Comparison of ENCODE assay signal across 20 cellular contexts in genomic region chr7:131306777-131307176, GRCh38. TPM values are rescaled to one million over a fixed set of nuclear protein-coding genes. Genes with fewer than 3 reads are reported as not detected.
DNase-seq lines count a peak whose midpoint lies in the region; ATAC-seq, FAIRE-seq and TF ChIP-seq lines count a peak whose summit lies in the region.
"Had no signal": no experiment of that assay in that cellular context is flagged by ENCODE, and none has a peak within 500 bp of the region (broad histone marks: within the 10 kb centered on the region; RNA-seq: fewer than 3 reads in every experiment).

No MANE protein-coding gene starts in this region.

- no peak overlapping the region for H3K4me2 ChIP-seq in A549
- H3K4me2 ChIP-seq: BLaER1 treated with 17β-estradiol and CSF1 and Interleukin-3, amounts not matched to agents 10 nM and 100 nM had no signal

- TF ChIP-seq POLR2A in A549 (IDR thresholded peaks at IDR 0.05; ENCODE audit: low read length) (no peak), esophagus muscularis mucosa (IDR thresholded peaks at IDR 0.05; ENCODE audit: low read depth) (no peak)

- no peak for TF ChIP-seq EP300 in A549 (IDR thresholded peaks at IDR 0.05)
- no peak for TF ChIP-seq EP300 in esophagus muscularis mucosa (IDR thresholded peaks at IDR 0.05)

- CTCF ChIA-PET in A549 (lab: Yijun Ruan, JAX) (no interaction called here), HEK293 (lab: Yijun Ruan, JAX) (no interaction called here)

- H3K4me1 ChIP-seq in A549 (peaks cover 14% of the 10 kb centered on the region; the same call in 2 of the 3 replicates), HEK293 (ENCODE audit: control insufficient read depth, insufficient read depth, low read length) (no peaks in the 10 kb centered on the region), esophagus muscularis mucosa (peaks cover 0 to 7% (median 6%) of the 10 kb centered on the region in 4 donors)
- H3K4me1 ChIP-seq: BLaER1 treated with 17β-estradiol and CSF1 and Interleukin-3, amounts not matched to agents 10 nM and 100 nM; Caco-2 had no signal

- ATAC-seq in A549 (no peak), GM19324 (IDR thresholded peaks at IDR 0.05; ENCODE audit: low FRiP score, unreplicated experiment) (no peak)
- ATAC-seq: CD8-positive, alpha-beta T cell had no signal

- TF ChIP-seq CTCF in A549 (IDR thresholded peaks at IDR 0.05) (no peak), HEK293 (tag by site-specific recombination; IDR thresholded peaks at IDR 0.05) (no peak), esophagus muscularis mucosa (IDR thresholded peaks at IDR 0.05) (no peak)

- H3K36me3 ChIP-seq in HEK293 (ENCODE audit: control insufficient read depth in 2 of 2, insufficient read depth in 1 of 2, low read length in 2 of 2) (no peaks in the 10 kb centered on the region), esophagus muscularis mucosa (no peaks in the 10 kb centered on the region)

- POLR2A ChIA-PET in A549 (lab: Yijun Ruan, JAX): no interaction called here
- POLR2A ChIA-PET in HEK293 (lab: Yijun Ruan, JAX): no interaction called here

- no peak for TF ChIP-seq RAD21 in A549 (conservative IDR thresholded peaks at IDR 0.05 in 1 of 2, IDR thresholded peaks at IDR 0.05 in 1 of 2)

- H3K27ac ChIP-seq in A549: no peak overlapping the region
- no peak overlapping the region for H3K27ac ChIP-seq in HEK293 (ENCODE audit: extremely low read depth, low read depth, low read length)
- no peak overlapping the region for H3K27ac ChIP-seq in esophagus muscularis mucosa (replicated peaks in 1 of 4)
- H3K27ac ChIP-seq: BLaER1 treated with 17β-estradiol and CSF1 and Interleukin-3, amounts not matched to agents 10 nM and 100 nM; C4-2B had no signal

- intact Hi-C loops in esophagus muscularis mucosa (cut with DNase I): no loop called here
- intact Hi-C loops in posterior cingulate gyrus (cut with DNase I): no loop called here

- H3K9me3 ChIP-seq in A549: peaks cover 25% of the 10 kb centered on the region
- no peaks in the 10 kb centered on the region for H3K9me3 ChIP-seq in HEK293 (ENCODE audit: control insufficient read depth, insufficient read depth, low read depth, low read length)
- H3K9me3 ChIP-seq in esophagus muscularis mucosa: peaks cover 0 to 5% (median 0%) of the 10 kb centered on the region in 4 donors

- no peaks in the 10 kb centered on the region for H3K27me3 ChIP-seq in esophagus muscularis mucosa
- H3K27me3 ChIP-seq: BLaER1 treated with 17β-estradiol and CSF1 and Interleukin-3, amounts not matched to agents 10 nM and 100 nM had no signal

- DNase-seq in A549 (ENCODE audit: low read depth in 1 of 2, low spot score in 1 of 2) (no peak), esophagus muscularis mucosa (ENCODE audit: extremely low spot score) (peak; percentile 42), posterior cingulate gyrus (no peak)
- DNase-seq: 8988T; AML-193; Caco-2; Calu3; CD4-positive, alpha-beta T cell; CD8-positive, alpha-beta T cell; DMS79 treated with DMSO at 0.1 percent for 48 hours; GF-D8 had no signal

- no peak for FAIRE-seq in A549 (lab: Jason Lieb, UNC)
- FAIRE-seq: A204.1, D721Med, G401.6, GM12891, GM19239 had no signal

- H3K4me3 ChIP-seq in A549 (no peak overlapping the region), HEK293 (ENCODE audit: low read depth, low read length) (no peak overlapping the region), esophagus muscularis mucosa (no peak overlapping the region)

TF ChIP-seq in A549, 52 proteins besides CTCF, POLR2A, EP300 and RAD21:
- TF ChIP-seq ZFP36 (IDR thresholded peaks at IDR 0.05; ENCODE audit: borderline replicate concordance, partially characterized antibody) (peak; percentile 82), EHMT2 (IDR thresholded peaks at IDR 0.05; ENCODE audit: low read depth) (no peak)

TF ChIP-seq in HEK293, 187 proteins besides CTCF, POLR2A, EP300 and RAD21:
- TF ChIP-seq GFI1B (tag by site-specific recombination; IDR thresholded peaks at IDR 0.05) (no peak), ZBTB26 (tag by site-specific recombination; optimal IDR thresholded peaks at IDR 0.05) (no peak), ZNF558 (tag by site-specific recombination; IDR thresholded peaks at IDR 0.05) (no peak), ZNF391 (tag by site-specific recombination; IDR thresholded peaks at IDR 0.05; ENCODE audit: borderline replicate concordance, low read depth) (no peak), SETDB1 (IDR thresholded peaks at IDR 0.05; ENCODE audit: insufficient read length, low read length) (peak; percentile 18), ZNF585B (tag by site-specific recombination; IDR thresholded peaks at IDR 0.05) (peak; percentile 97)
TF ChIP-seq in HEK293: peak in this region for 2.

RNA-seq across cellular contexts. Expression of gene MKLN1, which starts 20.9 kb away (rescaled TPM):
- polyA plus RNA-seq in A549 (2011; rRNA removed) (84.5 and 109 TPM in 2 replicates), A549 (2017; fragmentation: RNase III; extraction: RNeasy Plus Mini Kit Qiagen cat#74134 plus additional on column Dnase treatment) (39.6 to 46.4 TPM (median 39.6 TPM) in 3 replicates)
- 17.5 and 18.5 TPM in 2 replicates for polyA plus RNA-seq in A549 (2012; cell fraction: cytosol; rRNA removed)
- 10.8 and 17.1 TPM in 2 replicates for polyA plus RNA-seq in A549 (2012; cell fraction: nucleus; rRNA removed)
- 154 and 176 TPM in 2 replicates for polyA minus RNA-seq in A549 (2011; rRNA and poly(A)+ RNA removed)
- 10 to 100 TPM; 37.9 to 55.2 (median 41.3) TPM for total RNA-seq in esophagus muscularis mucosa
